ENCODE assay signal across 8 cellular contexts in the genomic region with DNA sequence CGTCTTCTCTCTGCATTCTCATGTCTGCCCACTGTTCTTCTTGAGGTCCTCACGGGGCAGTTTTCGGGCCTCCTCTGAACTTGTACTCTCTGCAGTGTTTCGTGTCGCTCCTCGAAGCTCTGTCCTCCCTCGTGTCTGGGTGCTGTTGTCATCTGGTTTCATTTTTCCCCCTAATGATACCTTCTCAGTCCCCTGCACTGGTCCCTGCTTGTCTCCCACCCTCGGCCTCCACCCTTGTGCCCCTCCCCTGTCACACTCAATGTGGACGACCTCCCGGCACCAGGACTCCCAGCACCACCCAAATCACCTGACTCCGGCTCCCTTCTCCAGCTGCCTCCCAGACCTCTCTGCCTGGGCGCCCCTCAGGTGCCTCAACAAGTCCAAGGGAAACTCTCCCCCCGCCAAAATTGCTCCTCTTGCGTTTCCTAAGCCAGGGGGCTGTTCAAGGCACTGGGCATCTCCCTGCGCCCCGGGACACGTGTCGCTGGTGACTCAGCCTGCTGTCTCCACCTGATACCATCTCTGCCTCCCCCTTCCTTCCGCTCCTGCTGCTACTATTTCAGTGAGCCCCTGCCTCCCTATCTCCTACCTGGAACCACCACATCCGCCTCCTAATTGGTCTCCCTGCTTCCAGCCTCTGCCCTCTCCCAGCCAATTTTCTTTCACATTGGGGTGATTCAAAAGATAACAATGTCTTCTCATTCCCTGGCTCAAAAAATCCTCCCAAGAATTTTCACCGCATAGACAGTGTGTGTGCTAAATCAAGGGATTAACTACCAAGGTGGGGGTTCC. TPM values are rescaled to one million over a fixed set of nuclear protein-coding genes. Genes with fewer than 3 reads are reported as not detected.
A peak's percentile ranks its signal among the peaks of the same experiment; 100 is the strongest.
DNase-seq lines count a peak whose midpoint lies in the region; ATAC-seq and TF ChIP-seq lines count a peak whose summit lies in the region.

No MANE protein-coding gene starts in this region.

- H3K4me3 Mint-ChIP-seq in MCF 10A (ENCODE audit: unreplicated experiment), result peak overlapping the region; percentile 58

- BruUV-seq in MCF 10A (replicated peaks; lab: Mats Ljungman, UMichigan), result no TSS peak

- POLR2A ChIA-PET in RWPE1 (lab: Yijun Ruan, JAX; ENCODE audit: low non-redundant PET), result no interaction called here
- POLR2A ChIA-PET in MCF 10A (lab: Yijun Ruan, JAX), result interaction anchor here (0.8 to 7.4 kb wide), 5 partner anchors 16 to 64 kb away, joined by 3 to 125 read pairs (median 5); no protein-coding TSS in a partner anchor

- H3K9me3 Mint-ChIP-seq in MCF 10A (ENCODE audit: unreplicated experiment), result no peaks in the 10 kb centered on the region

- intact Hi-C loops in MCF 10A (cut with micrococcal nuclease), result no loop called here

- no peak for TF ChIP-seq CTCF in RWPE1 (conservative IDR thresholded peaks at IDR 0.05; ENCODE audit: low read depth)
- no peak for TF ChIP-seq CTCF in MCF 10A (IDR thresholded peaks at IDR 0.05; ENCODE audit: unreplicated experiment)

- no peaks in the 10 kb centered on the region for H3K9me3 ChIP-seq in muscle layer of colon (ENCODE audit: low read length)

- no peak for ATAC-seq in GM21786 (IDR thresholded peaks at IDR 0.05; ENCODE audit: unreplicated experiment)
- no peak for ATAC-seq in HG02759 (IDR thresholded peaks at IDR 0.05; ENCODE audit: unreplicated experiment)

- H3K36me3 ChIP-seq in muscle layer of colon (ENCODE audit: insufficient read depth, low read length), result no peaks in the 10 kb centered on the region

- peak overlapping the region; percentile 87 for H3K27ac Mint-ChIP-seq in MCF 10A (ENCODE audit: low read depth, unreplicated experiment)

- no peaks in the 10 kb centered on the region for H3K27me3 Mint-ChIP-seq in MCF 10A (ENCODE audit: insufficient read depth, unreplicated experiment)

- CTCF ChIA-PET in RWPE1 (lab: Yijun Ruan, JAX) (interaction anchor here (0.6 kb wide), 1 partner anchor 12 kb away, joined by 3 read pairs; no protein-coding TSS in a partner anchor), MCF 10A (lab: Yijun Ruan, JAX) (interaction anchor here (1.0 to 1.2 kb wide), 3 partner anchors 14 to 64 kb away, joined by 4 to 5 read pairs (median 4); no protein-coding TSS in a partner anchor)

- DNase-seq in CD1c-positive myeloid dendritic cell (ENCODE audit: extremely low spot score), result peak; percentile 51
- peak; percentile 89 for DNase-seq in RWPE1 (ENCODE audit: low spot score)
- DNase-seq in MCF 10A (ENCODE audit: unreplicated experiment), result peak; percentile 74
- no peak for DNase-seq in hepatic stellate cell (ENCODE audit: low spot score)
- no peak for DNase-seq in NCI-H345 treated with DMSO at 0.1 percent for 48 hours (lab: John Stamatoyannopoulos, UW; ENCODE audit: unreplicated experiment)

- H3K9ac ChIP-seq in muscle layer of colon (ENCODE audit: low read length), result peak overlapping the region; percentile 58

- H3K36me3 Mint-ChIP-seq in MCF 10A (ENCODE audit: insufficient read depth, unreplicated experiment), result peaks cover 7% of the 10 kb centered on the region

- H3K27ac ChIP-seq in RWPE1 (peak overlapping the region; percentile 100), muscle layer of colon (ENCODE audit: low read depth, low read length) (peak overlapping the region; percentile 90)

- peaks cover 57% of the 10 kb centered on the region for H3K4me1 Mint-ChIP-seq in MCF 10A (ENCODE audit: insufficient read depth, unreplicated experiment)

- no peaks in the 10 kb centered on the region for H3K27me3 ChIP-seq in muscle layer of colon (ENCODE audit: control insufficient read depth in 1 of 2, insufficient read depth in 2 of 2, low read length in 2 of 2)

- peak overlapping the region in 1 of 2 donors; percentile 51 for H3K4me3 ChIP-seq in muscle layer of colon (ENCODE audit: low read depth in 1 of 2, low read length in 2 of 2)

- H3K4me1 ChIP-seq in muscle layer of colon (ENCODE audit: insufficient read depth, low read length), result peaks cover 98% of the 10 kb centered on the region

RNA-seq across cellular contexts. Expression of gene RFX2, which starts 49.5 kb away (rescaled TPM):
- total RNA-seq in MCF 10A (2022), result 9.9 and 10.7 TPM in 2 replicates

Comparison
In these comparisons a context has a peak if more than half of its experiments do, and no peak if none do; other contexts are left out.
1. DNase-seq: peak in CD1c-positive myeloid dendritic cell (single experiment), RWPE1 (single experiment) and MCF 10A (single experiment); none in hepatic stellate cell (single experiment) and NCI-H345 treated with DMSO at 0.1 percent for 48 hours (single experiment).